In genomic region chr1:40817791-40818263, GRCh38 we compare ENCODE assay signal across 10 cellular contexts. TPM values are rescaled to one million over a fixed set of nuclear protein-coding genes. Genes with fewer than 3 reads are reported as not detected.
DNase-seq lines count a peak whose midpoint lies in the region; ATAC-seq, FAIRE-seq and TF ChIP-seq lines count a peak whose summit lies in the region.
"Had no signal": no experiment of that assay in that cellular context is flagged by ENCODE, and none has a peak within 500 bp of the region (broad histone marks: within the 10 kb centered on the region; RNA-seq: fewer than 3 reads in every experiment).

No MANE protein-coding gene starts in this region.

- peaks cover 12% of the 10 kb centered on the region for H3K4me1 Mint-ChIP-seq in T-helper 2 cell treated with Interferon-gamma antibody and Interleukin-4, amounts not matched to agents 5 μg/mL and 100 μg/mL, for 36 hours (ENCODE audit: low read depth)

- no peaks in the 10 kb centered on the region for H3K36me3 Mint-ChIP-seq in T-helper 2 cell treated with Interferon-gamma antibody and Interleukin-4, amounts not matched to agents 5 μg/mL and 100 μg/mL, for 36 hours (ENCODE audit: low read depth)

- H3K9me3 Mint-ChIP-seq in T-helper 2 cell treated with Interferon-gamma antibody and Interleukin-4, amounts not matched to agents 5 μg/mL and 100 μg/mL, for 36 hours = no peaks in the 10 kb centered on the region

- H3K27ac Mint-ChIP-seq in T-helper 2 cell treated with Interferon-gamma antibody and Interleukin-4, amounts not matched to agents 5 μg/mL and 100 μg/mL, for 36 hours = peak overlapping the region; percentile 69

- ATAC-seq in stimulated activated naive CD8-positive, alpha-beta T cell treated with anti-CD3 and anti-CD28 coated beads, Interleukin-15, Interleukin-2, amounts not matched to agents 100 U/mL and 50 U/mL, for 24 hours = peak; percentile 8
- ATAC-seq in PC-3 = no peak

- POLR2A ChIA-PET in OCI-LY7 (lab: Charles Lee) (no interaction called here), PC-3 (lab: Charles Lee; ENCODE audit: unreplicated experiment) (no interaction called here)

- H3F3A ChIP-seq in PC-3 (ENCODE audit: low read length, unreplicated experiment) = no peaks in the 10 kb centered on the region

- no peak overlapping the region for H3K9ac ChIP-seq in PC-3 (ENCODE audit: low read length)

- BruUV-seq in OCI-LY7 (replicated peaks; lab: Mats Ljungman, UMichigan) (no TSS peak), PC-3 (replicated peaks; lab: Mats Ljungman, UMichigan) (no TSS peak)

- H3K4me3 ChIP-seq in OCI-LY7 (ENCODE audit: low read depth, low read length, poor library complexity, severe bottlenecking) = peak overlapping the region; percentile 61
- H3K4me3 ChIP-seq in iPS DF 6.9 (ENCODE audit: low read length) = peak overlapping the region; percentile 46; the same call in 1 of the 2 replicates
- no peak overlapping the region for H3K4me3 ChIP-seq in PC-3 (ENCODE audit: low read length)
- H3K4me3 ChIP-seq: A549 had no signal

- H3K36me3 ChIP-seq in OCI-LY7 (ENCODE audit: insufficient read depth, low read length) (no peaks in the 10 kb centered on the region), iPS DF 6.9 (ENCODE audit: control insufficient read depth, insufficient read depth, low read length) (no peaks in the 10 kb centered on the region), PC-3 (ENCODE audit: low read depth, low read length) (no peaks in the 10 kb centered on the region)
- H3K36me3 ChIP-seq: prostate gland had no signal

- no peak overlapping the region for H3K27ac ChIP-seq in OCI-LY7 (ENCODE audit: low read depth, low read length, poor library complexity, severe bottlenecking)
- H3K27ac ChIP-seq in iPS DF 6.9 (ENCODE audit: low read length) = no peak overlapping the region
- no peak overlapping the region for H3K27ac ChIP-seq in PC-3 (ENCODE audit: low read length)
- H3K27ac ChIP-seq: A549, prostate gland had no signal

- intact Hi-C loops in OCI-LY7 (cut with micrococcal nuclease; ENCODE audit: unreplicated experiment) (no loop called here), PC-3 (cut with micrococcal nuclease) (no loop called here)

- WGBS in iPS DF 6.9 (ENCODE audit: insufficient coverage, insufficient read length) = no CpG with 5 or more reads among the region's 19 CpGs

- no peaks in the 10 kb centered on the region for H4K20me1 ChIP-seq in OCI-LY7 (ENCODE audit: insufficient read depth, low read length)
- no peaks in the 10 kb centered on the region for H4K20me1 ChIP-seq in PC-3 (ENCODE audit: low read length)

- H3K4me3 Mint-ChIP-seq in T-helper 2 cell treated with Interferon-gamma antibody and Interleukin-4, amounts not matched to agents 5 μg/mL and 100 μg/mL, for 36 hours = peak overlapping the region; percentile 73

- CTCF ChIA-PET in OCI-LY7 (lab: Charles Lee; ENCODE audit: unreplicated experiment) (interaction anchor here (0.6 kb wide), 1 partner anchor 61 kb away, joined by 4 read pairs; no protein-coding TSS in a partner anchor), PC-3 (lab: Charles Lee) (no interaction called here)

- no peak for FAIRE-seq in urothelium cell line (lab: Jason Lieb, UNC)
- FAIRE-seq: A549 had no signal

- no peak overlapping the region for H2AFZ ChIP-seq in OCI-LY7 (ENCODE audit: low read length)
- H2AFZ ChIP-seq in PC-3 (ENCODE audit: low read length) = no peak overlapping the region

- no peak for TF ChIP-seq CTCF in OCI-LY7 (conservative IDR thresholded peaks at IDR 0.05; ENCODE audit: low read length)
- no peak for TF ChIP-seq CTCF in PC-3 (conservative IDR thresholded peaks at IDR 0.05; ENCODE audit: low read depth, low read length)

- H3K9me2 ChIP-seq in OCI-LY7 (ENCODE audit: insufficient read depth, low read length) (no peaks in the 10 kb centered on the region), PC-3 (replicated peaks; ENCODE audit: low read length) (no peaks in the 10 kb centered on the region)

- no peaks in the 10 kb centered on the region for H3K79me2 ChIP-seq in OCI-LY7 (ENCODE audit: insufficient read depth, low read depth, low read length)
- H3K79me2 ChIP-seq in PC-3 (ENCODE audit: low read length) = no peaks in the 10 kb centered on the region

- peaks cover 11% of the 10 kb centered on the region for H3K27me3 Mint-ChIP-seq in T-helper 2 cell treated with Interferon-gamma antibody and Interleukin-4, amounts not matched to agents 5 μg/mL and 100 μg/mL, for 36 hours (ENCODE audit: low read depth)

- peaks cover 5% of the 10 kb centered on the region for H3K4me1 ChIP-seq in OCI-LY7 (ENCODE audit: insufficient read depth, low read length, poor library complexity, severe bottlenecking)
- H3K4me1 ChIP-seq in iPS DF 6.9 (ENCODE audit: control insufficient read depth, insufficient read depth, low read length) = peaks cover 3% of the 10 kb centered on the region; the same call in 1 of the 2 replicates
- H3K4me1 ChIP-seq in PC-3 (ENCODE audit: insufficient read depth, low read length) = no peaks in the 10 kb centered on the region
- H3K4me1 ChIP-seq: A549, prostate gland had no signal

- no peaks in the 10 kb centered on the region; the same call in 1 of the 2 replicates for H3K27me3 ChIP-seq in iPS DF 6.9 (ENCODE audit: control insufficient read depth, insufficient read depth, low read length)
- H3K27me3 ChIP-seq in PC-3 (ENCODE audit: low read length) = no peaks in the 10 kb centered on the region

- no peaks in the 10 kb centered on the region for H3K9me3 ChIP-seq in OCI-LY7 (ENCODE audit: low read length)
- H3K9me3 ChIP-seq in iPS DF 6.9 (ENCODE audit: control insufficient read depth, insufficient read depth, low read length) = no peaks in the 10 kb centered on the region
- H3K9me3 ChIP-seq in PC-3 (ENCODE audit: low read length) = no peaks in the 10 kb centered on the region
- H3K9me3 ChIP-seq: A549, prostate gland had no signal

- DNase-seq in T-helper 2 cell treated with Interferon-gamma antibody and Interleukin-4, amounts not matched to agents 5 μg/mL and 100 μg/mL, for 36 hours (ENCODE audit: low spot score) = no peak
- DNase-seq in T-helper 2 cell = no peak
- DNase-seq in OCI-LY7 (ENCODE audit: low spot score) = no peak
- DNase-seq in iPS DF 6.9 (ENCODE audit: low read depth, low spot score) = no peak
- DNase-seq in stimulated activated naive CD8-positive, alpha-beta T cell treated with anti-CD3 and anti-CD28 coated beads, Interleukin-15, Interleukin-2, amounts not matched to agents 100 U/mL and 50 U/mL, for 24 hours = no peak
- no peak for DNase-seq in PC-3
- DNase-seq in urothelium cell line (ENCODE audit: low spot score) = no peak
- no peak for DNase-seq in dedifferentiated amniotic fluid mesenchymal stem cell (ENCODE audit: extremely low spot score)

- H3K4me2 ChIP-seq in OCI-LY7 (ENCODE audit: low read length) = peak overlapping the region; percentile 82
- no peak overlapping the region for H3K4me2 ChIP-seq in PC-3 (ENCODE audit: low read length)
- H3K4me2 ChIP-seq: A549 had no signal

RNA-seq across cellular contexts. Expression of gene KCNQ4, which starts 34.2 kb away (rescaled TPM):
- 0.16 and 0.33 TPM in 2 replicates for total RNA-seq in OCI-LY7 (2014; rRNA removed; shearing (Covaris generic))
- 0.37 and 0.49 TPM in 2 replicates for total RNA-seq in OCI-LY7 (2022)
- total RNA-seq in PC-3 (2014; rRNA removed) = 1.1 and 2.5 TPM in 2 replicates

RNA-seq across cellular contexts. Expression of gene CITED4, which starts 44.3 kb away (rescaled TPM):
- 2.0 TPM in 1 of 2 replicates, not detected in the other for total RNA-seq in OCI-LY7 (2014; rRNA removed; shearing (Covaris generic))
- total RNA-seq in OCI-LY7 (2022) (not detected in 2 replicates), PC-3 (2014; rRNA removed) (10.6 and 12.0 TPM in 2 replicates)
